ENCODE assay signal across 8 cellular contexts in genomic region chr1:212470059-212470458, GRCh38. TPM values are rescaled to one million over a fixed set of nuclear protein-coding genes. Genes with fewer than 3 reads are reported as not detected.
DNase-seq lines count a peak whose midpoint lies in the region; ATAC-seq, FAIRE-seq and TF ChIP-seq lines count a peak whose summit lies in the region.

No MANE protein-coding gene starts in this region.

- ATAC-seq in PC-3 (peak; percentile 99), upper lobe of right lung (peak; percentile 74), GM21515 (IDR thresholded peaks at IDR 0.05; ENCODE audit: unreplicated experiment) (no peak), GM18511 (IDR thresholded peaks at IDR 0.05; ENCODE audit: unreplicated experiment) (no peak)

- H2BK120ac ChIP-seq in H1 (replicated peaks; ENCODE audit: low read depth, low read length): no peak overlapping the region

- H3K9me3 Mint-ChIP-seq in nephron progenitor cell: no peaks in the 10 kb centered on the region

- H3K36me3 Mint-ChIP-seq in nephron progenitor cell (ENCODE audit: low read depth): no peaks in the 10 kb centered on the region

- CTCF ChIA-PET in PC-3 (lab: Charles Lee) (interaction anchor here (0.5 to 1.6 kb wide), 11 partner anchors 11 to 434 kb away, joined by 3 to 19 read pairs (median 3); partner anchors contain the start of genes ATF3 and DTL), H1 (lab: Charles Lee; ENCODE audit: partially characterized antibody) (interaction anchor here (1.0 to 12.6 kb wide), 6 partner anchors 8 to 195 kb away, joined by 3 to 143 read pairs (median 4); no protein-coding TSS in a partner anchor)

- TF ChIP-seq CTCF in PC-3 (conservative IDR thresholded peaks at IDR 0.05; ENCODE audit: low read depth, low read length) (no peak), H1 (IDR thresholded peaks at IDR 0.05; ENCODE audit: control extremely low read depth in 1 of 3, insufficient read depth in 1 of 3, low read depth in 1 of 3, low read length in 3 of 3) (no peak), upper lobe of right lung (IDR thresholded peaks at IDR 0.05) (no peak), nephron progenitor cell (IDR thresholded peaks at IDR 0.05) (no peak)

- TF ChIP-seq RAD21 in H1 (IDR thresholded peaks at IDR 0.05 in 1 of 2, conservative IDR thresholded peaks at IDR 0.05 in 1 of 2; ENCODE audit: low read depth in 2 of 2, low read length in 2 of 2): no peak

- H3K27me3 Mint-ChIP-seq in nephron progenitor cell (ENCODE audit: low read depth, poor library complexity): peaks cover 21% of the 10 kb centered on the region

- no peak for TF ChIP-seq POLR2A in H1 (IDR thresholded peaks at IDR 0.05; ENCODE audit: control extremely low read depth in 1 of 2, low read depth in 2 of 2, low read length in 2 of 2)

- no peak overlapping the region for H3K14ac ChIP-seq in H1 (ENCODE audit: insufficient read length)

- H4K91ac ChIP-seq in H1 (replicated peaks; ENCODE audit: insufficient read length, low read length): no peak overlapping the region

- no peak overlapping the region for H3K4me3 Mint-ChIP-seq in nephron progenitor cell

- H3K9me2 ChIP-seq in PC-3 (replicated peaks; ENCODE audit: low read length): no peaks in the 10 kb centered on the region

- no peak overlapping the region for H3K4ac ChIP-seq in H1 (replicated peaks; ENCODE audit: insufficient read length, low read depth, low read length)

- peak overlapping the region; percentile 80 for H3K27ac ChIP-seq in PC-3 (ENCODE audit: low read length)
- H3K27ac ChIP-seq in H1 (ENCODE audit: low read depth, low read length): no peak overlapping the region
- peak overlapping the region; percentile 30 for H3K27ac ChIP-seq in upper lobe of right lung

- 0 out of 2 replicates have a peak overlapping the region, but pooled peaks have one; percentile 44 for H2BK5ac ChIP-seq in H1 (ENCODE audit: low read depth, low read length)

- H3K9me3 ChIP-seq in PC-3 (ENCODE audit: low read length): no peaks in the 10 kb centered on the region
- H3K9me3 ChIP-seq in H1 (ENCODE audit: insufficient read depth in 2 of 2, low read depth in 1 of 2, low read length in 1 of 2): no peaks in the 10 kb centered on the region
- H3K9me3 ChIP-seq in upper lobe of right lung: no peaks in the 10 kb centered on the region

- FAIRE-seq in H1 (lab: Jason Lieb, UNC): no peak

- no TSS peak for BruUV-seq in PC-3 (replicated peaks; lab: Mats Ljungman, UMichigan)

- peaks cover 20% of the 10 kb centered on the region for H3K4me1 Mint-ChIP-seq in nephron progenitor cell

- H3K18ac ChIP-seq in H1 (ENCODE audit: extremely low read depth, low read length): no peak overlapping the region

- peaks cover 17% of the 10 kb centered on the region for H3K4me1 ChIP-seq in PC-3 (ENCODE audit: insufficient read depth, low read length)
- no peaks in the 10 kb centered on the region; a peak in 1 of 7 replicates for H3K4me1 ChIP-seq in H1 (replicated peaks in 1 of 4; ENCODE audit: control insufficient read depth in 3 of 4, insufficient read depth in 4 of 4, low read length in 3 of 4)
- H3K4me1 ChIP-seq in upper lobe of right lung: no peaks in the 10 kb centered on the region

- H3K4me2 ChIP-seq in PC-3 (ENCODE audit: low read length) (peak overlapping the region; percentile 55), H1 (ENCODE audit: insufficient read depth in 1 of 2, low read depth in 2 of 2, low read length in 2 of 2) (no peak overlapping the region)

- H3K36me3 ChIP-seq in PC-3 (ENCODE audit: low read depth, low read length) (no peaks in the 10 kb centered on the region), H1 (ENCODE audit: control insufficient read depth in 2 of 4, insufficient read depth in 4 of 4, low read length in 3 of 4) (no peaks in the 10 kb centered on the region), upper lobe of right lung (no peaks in the 10 kb centered on the region)

- WGBS in H1 (ENCODE audit: extremely low coverage in 1 of 2, insufficient coverage in 1 of 2, insufficient read length in 1 of 2, insufficient replicate concordance in 2 of 2, low coverage in 1 of 2, low lambda C conversion rate in 2 of 2, missing lambda C conversion rate in 1 of 2), 2 experiments: 85% methylated on average over 15 of the region's 15 CpGs; no CpG with 5 or more reads in 1 of the 2 experiments

- no peaks in the 10 kb centered on the region for H3K23me2 ChIP-seq in H1 (ENCODE audit: low read depth, low read length)

- intact Hi-C loops in PC-3 (cut with micrococcal nuclease) (loop anchor here (1.0 to 10.0 kb wide), 3 partner anchors 126 to 525 kb away; partner anchors contain the start of gene ATF3), upper lobe of right lung (cut with DNase I) (loop anchor here (10.0 kb wide), 1 partner anchor 285 kb away; no protein-coding TSS in a partner anchor)

- peak overlapping the region; percentile 60 for H4K8ac ChIP-seq in H1 (ENCODE audit: extremely low read depth, insufficient read depth, low read length)

- H3K23ac ChIP-seq in H1 (ENCODE audit: insufficient read length): no peak overlapping the region

- H2BK12ac ChIP-seq in H1 (ENCODE audit: low read depth, low read length): no peak overlapping the region

- H3K79me2 ChIP-seq in PC-3 (ENCODE audit: low read length) (no peaks in the 10 kb centered on the region), H1 (ENCODE audit: control insufficient read depth in 1 of 2, insufficient read depth in 2 of 2, low read length in 2 of 2) (no peaks in the 10 kb centered on the region)

- no peak for TF ChIP-seq EP300 in H1 (IDR thresholded peaks at IDR 0.05; ENCODE audit: borderline replicate concordance in 1 of 2, low read depth in 2 of 2, low read length in 2 of 2)

- 0 out of 2 replicates have a peak overlapping the region, but pooled peaks have one; percentile 23 for H2BK20ac ChIP-seq in H1 (ENCODE audit: low read length)

- no peak overlapping the region for H4K5ac ChIP-seq in H1 (ENCODE audit: insufficient read length, low read depth, low read length)

- no peaks in the 10 kb centered on the region for H3K27me3 ChIP-seq in PC-3 (ENCODE audit: low read length)
- H3K27me3 ChIP-seq in H1 (replicated peaks in 1 of 4; ENCODE audit: control insufficient read depth in 3 of 4, extremely low read depth in 1 of 4, insufficient read depth in 3 of 4, low read length in 3 of 4): no peaks in the 10 kb centered on the region
- no peaks in the 10 kb centered on the region for H3K27me3 ChIP-seq in upper lobe of right lung

- H3K9ac ChIP-seq in PC-3 (ENCODE audit: low read length): peak overlapping the region; percentile 48
- H3K9ac ChIP-seq in H1 (replicated peaks in 1 of 4; ENCODE audit: extremely low read depth in 1 of 4, low read depth in 3 of 4, low read length in 3 of 4): no peak overlapping the region

- H2BK15ac ChIP-seq in H1 (ENCODE audit: low read length): no peak overlapping the region

- DNase-seq in PC-3: peak; percentile 99
- no peak for DNase-seq in H1 (ENCODE audit: low read depth in 1 of 2, low spot score in 2 of 2)
- peak; percentile 86 for DNase-seq in midbrain (lab: John Stamatoyannopoulos, UW)
- peak; percentile 67 for DNase-seq in upper lobe of right lung
- no peak for DNase-seq in NCI-H1417 (lab: John Stamatoyannopoulos, UW)
- no peak for DNase-seq in nephron progenitor cell

- no peak overlapping the region for H3K27ac Mint-ChIP-seq in nephron progenitor cell

- H3K4me3 ChIP-seq in PC-3 (ENCODE audit: low read length) (no peak overlapping the region; the same call in 1 of the 2 replicates), H1 (ENCODE audit: extremely low read depth in 1 of 4, insufficient read depth in 2 of 4, low read depth in 3 of 4, low read length in 4 of 4) (no peak overlapping the region), upper lobe of right lung (no peak overlapping the region)

- POLR2A ChIA-PET in PC-3 (lab: Charles Lee; ENCODE audit: unreplicated experiment) (interaction anchor here (0.5 to 1.2 kb wide), 5 partner anchors 12 to 139 kb away, joined by 3 to 21 read pairs (median 3); partner anchors contain the start of gene ATF3), H1 (lab: Charles Lee; ENCODE audit: partially characterized antibody) (interaction anchor here (6.0 kb wide), 1 partner anchor 138 kb away, joined by 25 read pairs; the partner anchor contains the start of gene ATF3)

- no peak overlapping the region for H2AK5ac ChIP-seq in H1 (ENCODE audit: low read depth, low read length)

- H3F3A ChIP-seq in PC-3 (ENCODE audit: low read length, unreplicated experiment): no peaks in the 10 kb centered on the region

- no peak overlapping the region for H3K56ac ChIP-seq in H1 (replicated peaks; ENCODE audit: insufficient read length, low read depth, low read length)

- H4K20me1 ChIP-seq in PC-3 (ENCODE audit: low read length) (no peaks in the 10 kb centered on the region), H1 (replicated peaks in 1 of 2; ENCODE audit: control insufficient read depth in 1 of 2, insufficient read depth in 2 of 2, low read length in 2 of 2) (no peaks in the 10 kb centered on the region)

- peak overlapping the region; percentile 52 for H2AFZ ChIP-seq in PC-3 (ENCODE audit: low read length)
- peak overlapping the region; percentile 6; the same call in 1 of the 2 replicates for H2AFZ ChIP-seq in H1 (ENCODE audit: low read length)

- H3K79me1 ChIP-seq in H1 (ENCODE audit: low read depth, low read length): no peaks in the 10 kb centered on the region

RNA-seq across cellular contexts. Expression of gene NENF, which starts 37.3 kb away (rescaled TPM):
- total RNA-seq in PC-3 (2014; rRNA removed) (153 and 161 TPM in 2 replicates), upper lobe of right lung (45.6 TPM)
- total RNA-seq in H1 (2021; fragmentation: NEBNext Ultra II Directional; extraction: Animal tissue kit (Norgen Biotek cat#: 25700)): 27.0 and 28.5 TPM in 2 replicates
- 22.1 and 28.0 TPM in 2 replicates for polyA plus RNA-seq in H1 (2011; rRNA removed)
- polyA plus RNA-seq in H1 (2011; cell fraction: cytosol; rRNA removed): 23.4 TPM
- polyA plus RNA-seq in H1 (2011; cell fraction: nucleus; rRNA removed): 24.0 TPM
- 35.4 to 45.5 TPM (median 38.2 TPM) in 4 replicates for polyA plus RNA-seq in H1 (2012, experiment 1 of 2)
- 38.7 TPM for polyA plus RNA-seq in H1 (2012, experiment 2 of 2)
- 33.8 TPM for polyA plus RNA-seq in H1 (2013, experiment 1 of 2)
- 38.4 TPM for polyA plus RNA-seq in H1 (2013, experiment 2 of 2)
- 7.1 and 7.4 TPM in 2 replicates for polyA minus RNA-seq in H1 (2011; rRNA and poly(A)+ RNA removed)
- polyA minus RNA-seq in H1 (2011; cell fraction: cytosol; rRNA and poly(A)+ RNA removed): 9.5 TPM
- polyA minus RNA-seq in H1 (2011; cell fraction: nucleus; rRNA and poly(A)+ RNA removed): 8.0 TPM

RNA-seq across cellular contexts. Expression of gene PACC1, which starts 55.4 kb away (rescaled TPM):
- total RNA-seq in PC-3 (2014; rRNA removed) (18.7 and 37.5 TPM in 2 replicates), upper lobe of right lung (9.7 TPM)
- 16.7 and 18.8 TPM in 2 replicates for total RNA-seq in H1 (2021; fragmentation: NEBNext Ultra II Directional; extraction: Animal tissue kit (Norgen Biotek cat#: 25700))
- 20.8 and 23.5 TPM in 2 replicates for polyA plus RNA-seq in H1 (2011; rRNA removed)
- polyA plus RNA-seq in H1 (2011; cell fraction: cytosol; rRNA removed): 21.5 TPM
- 23.1 TPM for polyA plus RNA-seq in H1 (2011; cell fraction: nucleus; rRNA removed)
- polyA plus RNA-seq in H1 (2012, experiment 1 of 2): 10.6 to 17.3 TPM (median 14.4 TPM) in 4 replicates
- 9.3 TPM for polyA plus RNA-seq in H1 (2012, experiment 2 of 2)
- polyA plus RNA-seq in H1 (2013, experiment 1 of 2): 14.9 TPM
- polyA plus RNA-seq in H1 (2013, experiment 2 of 2): 16.5 TPM
- 37.6 and 48.3 TPM in 2 replicates for polyA minus RNA-seq in H1 (2011; rRNA and poly(A)+ RNA removed)
- 20.5 TPM for polyA minus RNA-seq in H1 (2011; cell fraction: cytosol; rRNA and poly(A)+ RNA removed)
- polyA minus RNA-seq in H1 (2011; cell fraction: nucleus; rRNA and poly(A)+ RNA removed): 28.2 TPM

Comparison
In these comparisons a context has a peak if more than half of its experiments do, and no peak if none do; other contexts are left out.
1. ATAC-seq: peak in PC-3 (single experiment) and upper lobe of right lung (single experiment); none in GM21515 (single experiment) and GM18511 (single experiment).
2. DNase-seq: peak in PC-3 (single experiment), midbrain (single experiment) and upper lobe of right lung (single experiment); none in H1 (0 of 2), NCI-H1417 (0 of 3) and nephron progenitor cell (single experiment).